In genomic region chr7:139370943-139371313, GRCh38 we compare ENCODE assay signal across 1 cellular context.
TF ChIP-seq lines count a peak whose summit lies in the region.

No MANE protein-coding gene starts in this region.

TF ChIP-seq in SK-N-SH, 30 proteins besides CTCF, POLR2A, EP300 and RAD21 (continued from another document):
- TF ChIP-seq USF1 (IDR thresholded peaks at IDR 0.05; ENCODE audit: borderline replicate concordance, low read depth) (no peak), SIN3A (IDR thresholded peaks at IDR 0.05; ENCODE audit: borderline replicate concordance, low read depth, low read length) (no peak), NFIC (IDR thresholded peaks at IDR 0.05; ENCODE audit: borderline replicate concordance) (no peak), EZH2phosphoT487 (IDR thresholded peaks at IDR 0.05; ENCODE audit: borderline replicate concordance, low read depth) (no peak), YY1 (IDR thresholded peaks at IDR 0.05; ENCODE audit: low read depth) (no peak), PBX3 (IDR thresholded peaks at IDR 0.05) (no peak), TCF12 (IDR thresholded peaks at IDR 0.05) (no peak)
TF ChIP-seq in SK-N-SH: peak in this region for 0.
